In the genomic region with DNA sequence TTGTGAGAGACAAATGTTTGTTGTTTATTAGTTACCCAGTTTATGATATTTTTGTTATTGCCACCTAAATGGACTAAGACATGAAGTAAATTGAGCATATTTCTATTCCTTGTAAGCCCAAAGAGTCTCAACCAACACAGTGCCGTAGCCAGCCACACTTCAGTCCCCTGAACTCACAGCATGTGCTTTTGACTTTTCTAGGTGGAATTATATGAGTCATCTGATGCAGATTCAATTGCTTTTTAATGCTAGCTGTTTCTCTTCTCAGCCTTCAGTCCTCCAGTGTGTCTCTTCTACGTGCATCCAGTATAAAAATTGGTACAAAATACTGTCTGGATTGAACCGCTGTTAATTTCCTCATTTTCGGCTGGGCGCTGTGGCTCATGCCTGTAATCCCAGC, we compare ENCODE assay signal across 18 cellular contexts. TPM values are rescaled to one million over a fixed set of nuclear protein-coding genes. Genes with fewer than 3 reads are reported as not detected.
A peak's percentile ranks its signal among the peaks of the same experiment; 100 is the strongest.
DNase-seq lines count a peak whose midpoint lies in the region; ATAC-seq and TF ChIP-seq lines count a peak whose summit lies in the region.
"Had no signal": no experiment of that assay in that cellular context is flagged by ENCODE, and none has a peak within 500 bp of the region (broad histone marks: within the 10 kb centered on the region; RNA-seq: fewer than 3 reads in every experiment).

No MANE protein-coding gene starts in this region.

- CTCF ChIA-PET in activated CD8-positive, alpha-beta T cell treated with anti-CD3 and anti-CD28 coated beads, Interleukin-2, amount 10 ng/mL, durations not matched to agents 7 days and 5 days (lab: Charles Lee): no interaction called here

- no peak overlapping the region for H3K4me3 Mint-ChIP-seq in activated CD8-positive, alpha-beta T cell treated with anti-CD3 and anti-CD28 coated beads, Interleukin-2, amount 10 ng/mL, durations not matched to agents 7 days and 5 days
- H3K4me3 Mint-ChIP-seq: activated naive CD8-positive, alpha-beta T cell treated with anti-CD3 and anti-CD28 coated beads, Interleukin-2, amount 10 ng/mL, durations not matched to agents 7 days and 5 days; activated T-helper 17 cell treated with anti-CD3 and anti-CD28 coated beads, Interleukin-2, amount 50 U/mL, for 72 hours; natural killer cell treated with Interleukin-12 subunit alpha and Interleukin-12 subunit beta and Interleukin-15 and Interleukin-18, amount 100 ng/mL, for 72 hours had no signal

- ATAC-seq in activated CD8-positive, alpha-beta T cell treated with anti-CD3 and anti-CD28 coated beads, Interleukin-2, amount 10 ng/mL, durations not matched to agents 7 days and 5 days: no peak
- ATAC-seq in HG03097 (IDR thresholded peaks at IDR 0.05; ENCODE audit: low FRiP score, unreplicated experiment) (no peak), HG02970 (IDR thresholded peaks at IDR 0.05; ENCODE audit: low FRiP score, unreplicated experiment) (no peak)
- ATAC-seq: activated T-helper 17 cell treated with anti-CD3 and anti-CD28 coated beads, Interleukin-2, amount 50 U/mL, for 72 hours; natural killer cell treated with Interleukin-12 subunit alpha and Interleukin-12 subunit beta and Interleukin-15 and Interleukin-18, amount 100 ng/mL, for 72 hours; upper lobe of right lung had no signal

- H3K27me3 Mint-ChIP-seq in activated CD8-positive, alpha-beta T cell treated with anti-CD3 and anti-CD28 coated beads, Interleukin-2, amount 10 ng/mL, durations not matched to agents 7 days and 5 days (ENCODE audit: low read depth): no peaks in the 10 kb centered on the region
- H3K27me3 Mint-ChIP-seq: activated T-helper 17 cell treated with anti-CD3 and anti-CD28 coated beads, Interleukin-2, amount 50 U/mL, for 72 hours had no signal

- POLR2A ChIA-PET in activated CD8-positive, alpha-beta T cell treated with anti-CD3 and anti-CD28 coated beads, Interleukin-2, amount 10 ng/mL, durations not matched to agents 7 days and 5 days (lab: Charles Lee): no interaction called here

- H3K4me1 Mint-ChIP-seq in activated CD8-positive, alpha-beta T cell treated with anti-CD3 and anti-CD28 coated beads, Interleukin-2, amount 10 ng/mL, durations not matched to agents 7 days and 5 days (ENCODE audit: low read depth): no peaks in the 10 kb centered on the region
- H3K4me1 Mint-ChIP-seq: activated naive CD8-positive, alpha-beta T cell treated with anti-CD3 and anti-CD28 coated beads, Interleukin-2, amount 10 ng/mL, durations not matched to agents 7 days and 5 days; activated T-helper 17 cell treated with anti-CD3 and anti-CD28 coated beads, Interleukin-2, amount 50 U/mL, for 72 hours had no signal

- DNase-seq in HPDE6-E6E7 (ENCODE audit: extremely low spot score): peak; percentile 10
- peak; percentile 61 for DNase-seq in astrocyte of the spinal cord (ENCODE audit: low read depth, low spot score)
- DNase-seq in fibroblast of the aortic adventitia (ENCODE audit: low read depth): peak; percentile 45
- DNase-seq in putamen (ENCODE audit: low spot score): peak; percentile 49
- DNase-seq in activated CD8-positive, alpha-beta T cell treated with anti-CD3 and anti-CD28 coated beads, Interleukin-2, amount 10 ng/mL, durations not matched to agents 7 days and 5 days: no peak
- no peak for DNase-seq in NCI-H526 (lab: John Stamatoyannopoulos, UW)
- DNase-seq: activated CD4-positive, alpha-beta T cell treated with anti-CD3 and anti-CD28 coated beads for 4 hours; activated naive CD8-positive, alpha-beta T cell treated with anti-CD3 and anti-CD28 coated beads, Interleukin-2, amount 10 ng/mL, durations not matched to agents 7 days and 5 days; DND-41; erythroblast; NCI-H1105; NCI-H2107; NCI-H510A treated with DMSO at 0.1 percent for 48 hours; upper lobe of right lung had no signal

- in situ Hi-C loops in astrocyte of the spinal cord (cut with HindIII; ENCODE audit: low sequenced_read_pairs): no loop called here

- TF ChIP-seq CTCF in astrocyte of the spinal cord (IDR thresholded peaks at IDR 0.05; ENCODE audit: low read depth, low read length): no peak
- no peak for TF ChIP-seq CTCF in fibroblast of the aortic adventitia (IDR thresholded peaks at IDR 0.05; ENCODE audit: insufficient read depth, low read length)

- H3K27ac Mint-ChIP-seq in activated CD8-positive, alpha-beta T cell treated with anti-CD3 and anti-CD28 coated beads, Interleukin-2, amount 10 ng/mL, durations not matched to agents 7 days and 5 days: no peak overlapping the region
- H3K27ac Mint-ChIP-seq: activated naive CD8-positive, alpha-beta T cell treated with anti-CD3 and anti-CD28 coated beads, Interleukin-2, amount 10 ng/mL, durations not matched to agents 7 days and 5 days; activated T-helper 17 cell treated with anti-CD3 and anti-CD28 coated beads, Interleukin-2, amount 50 U/mL, for 72 hours; natural killer cell treated with Interleukin-12 subunit alpha and Interleukin-12 subunit beta and Interleukin-15 and Interleukin-18, amount 100 ng/mL, for 72 hours had no signal

- H3K36me3 Mint-ChIP-seq in activated CD8-positive, alpha-beta T cell treated with anti-CD3 and anti-CD28 coated beads, Interleukin-2, amount 10 ng/mL, durations not matched to agents 7 days and 5 days (ENCODE audit: low read depth): no peaks in the 10 kb centered on the region
- H3K36me3 Mint-ChIP-seq: activated naive CD8-positive, alpha-beta T cell treated with anti-CD3 and anti-CD28 coated beads, Interleukin-2, amount 10 ng/mL, durations not matched to agents 7 days and 5 days; natural killer cell treated with Interleukin-12 subunit alpha and Interleukin-12 subunit beta and Interleukin-15 and Interleukin-18, amount 100 ng/mL, for 72 hours had no signal

- no peaks in the 10 kb centered on the region for H3K9me3 Mint-ChIP-seq in activated CD8-positive, alpha-beta T cell treated with anti-CD3 and anti-CD28 coated beads, Interleukin-2, amount 10 ng/mL, durations not matched to agents 7 days and 5 days (ENCODE audit: insufficient read depth)
- H3K9me3 Mint-ChIP-seq: activated naive CD8-positive, alpha-beta T cell treated with anti-CD3 and anti-CD28 coated beads, Interleukin-2, amount 10 ng/mL, durations not matched to agents 7 days and 5 days; activated T-helper 17 cell treated with anti-CD3 and anti-CD28 coated beads, Interleukin-2, amount 50 U/mL, for 72 hours; natural killer cell treated with Interleukin-12 subunit alpha and Interleukin-12 subunit beta and Interleukin-15 and Interleukin-18, amount 100 ng/mL, for 72 hours had no signal

- H3K4me3 ChIP-seq in astrocyte of the spinal cord (ENCODE audit: low read depth, low read length): no peak overlapping the region
- H3K4me3 ChIP-seq in fibroblast of the aortic adventitia (ENCODE audit: low read depth, low read length): no peak overlapping the region
- H3K4me3 ChIP-seq: upper lobe of right lung had no signal

RNA-seq across cellular contexts. Expression of a gene that starts 39.0 kb away (rescaled TPM):
- total RNA-seq in fibroblast of the aortic adventitia (ENCODE audit: low replicate concordance): 3.1 and 22.3 TPM in 2 replicates
- total RNA-seq in activated CD8-positive, alpha-beta T cell treated with anti-CD3 and anti-CD28 coated beads, Interleukin-2, amount 10 ng/mL, durations not matched to agents 7 days and 5 days: under 1 TPM; 0.81 to 0.97 TPM

RNA-seq across cellular contexts. Expression of a gene that starts 39.0 kb away (rescaled TPM):
- total RNA-seq in fibroblast of the aortic adventitia (ENCODE audit: low replicate concordance): 12.7 and 63.0 TPM in 2 replicates
- total RNA-seq in activated CD8-positive, alpha-beta T cell treated with anti-CD3 and anti-CD28 coated beads, Interleukin-2, amount 10 ng/mL, durations not matched to agents 7 days and 5 days: 10 to 100 TPM; 22.0 to 23.7 TPM

Comparison
In these comparisons a context has a peak if more than half of its experiments do, and no peak if none do; other contexts are left out.
1. DNase-seq: peak in HPDE6-E6E7 (single experiment), astrocyte of the spinal cord (single experiment), fibroblast of the aortic adventitia (single experiment) and putamen (single experiment); none in activated CD8-positive, alpha-beta T cell treated with anti-CD3 and anti-CD28 coated beads, Interleukin-2, amount 10 ng/mL, durations not matched to agents 7 days and 5 days (single experiment) and NCI-H526 (0 of 2).